In the genomic region with DNA sequence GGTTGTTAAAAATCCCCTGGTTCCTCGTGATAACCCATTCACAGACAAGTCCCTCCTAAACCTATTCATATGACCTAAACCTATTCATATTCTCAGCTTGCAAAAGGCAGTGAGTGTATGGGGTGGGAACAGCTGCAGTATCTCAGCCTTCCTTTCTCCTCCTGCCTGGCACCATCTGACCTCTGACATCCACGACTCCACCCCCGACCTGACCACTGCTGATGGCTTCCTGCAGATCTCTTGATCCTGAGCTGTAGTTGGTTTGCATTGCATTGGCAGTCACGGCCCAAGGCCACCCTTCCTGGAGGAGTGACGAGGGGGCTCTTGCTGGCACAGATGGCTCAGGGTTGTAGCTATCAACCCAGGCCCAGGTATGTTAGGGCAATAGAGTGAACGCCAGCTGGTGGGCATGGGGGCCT, we compare ENCODE assay signal across 11 cellular contexts.
A peak's percentile ranks its signal among the peaks of the same experiment; 100 is the strongest.
DNase-seq lines count a peak whose midpoint lies in the region; ATAC-seq, FAIRE-seq and TF ChIP-seq lines count a peak whose summit lies in the region.
"Had no signal": no experiment of that assay in that cellular context is flagged by ENCODE, and none has a peak within 500 bp of the region (broad histone marks: within the 10 kb centered on the region; RNA-seq: fewer than 3 reads in every experiment).

No MANE protein-coding gene starts in this region.

- H3K4me3 Mint-ChIP-seq in type B pancreatic cell (peak overlapping the region; percentile 7), WTC11 (no peak overlapping the region)
- no peak overlapping the region for H3K4me3 Mint-ChIP-seq in activated CD4-positive, alpha-beta memory T cell treated with anti-CD3 and anti-CD28 coated beads, Interleukin-2, amount 10 ng/mL, durations not matched to agents 7 days and 5 days
- H3K4me3 Mint-ChIP-seq: T-helper 2 cell treated with Interferon-gamma antibody and Interleukin-4, amounts not matched to agents 5 μg/mL and 100 μg/mL, for 36 hours had no signal

- peaks cover 68% of the 10 kb centered on the region for H3K4me1 ChIP-seq in adipocyte (ENCODE audit: control insufficient read depth, insufficient read depth, low read length)

- DNase-seq in HTR-8/SVneo (ENCODE audit: insufficient read length, low spot score), result no peak
- DNase-seq in adipocyte (ENCODE audit: low read depth), result no peak
- DNase-seq in myocyte (ENCODE audit: low read depth), result peak; percentile 67
- DNase-seq in type B pancreatic cell (ENCODE audit: extremely low spot score, unreplicated experiment), result no peak
- no peak for DNase-seq in activated naive CD4-positive, alpha-beta T cell treated with anti-CD3 and anti-CD28 coated beads, Interleukin-2, amount 50 U/mL, for 72 hours (ENCODE audit: low spot score in 2 of 2)
- no peak for DNase-seq in WTC11 (ENCODE audit: low spot score)
- no peak for DNase-seq in activated CD4-positive, alpha-beta memory T cell treated with anti-CD3 and anti-CD28 coated beads, Interleukin-2, amount 10 ng/mL, durations not matched to agents 7 days and 5 days
- DNase-seq: activated effector memory CD4-positive, alpha-beta T cell treated with anti-CD3 and anti-CD28 coated beads, Interleukin-2, amount 50 U/mL, for 16 hours; NCI-H1048; stimulated activated naive CD4-positive, alpha-beta T cell treated with Interleukin-2 at 50 U/mL for 16 hours had no signal

- TF ChIP-seq CTCF in type B pancreatic cell (conservative IDR thresholded peaks at IDR 0.05) (no peak), WTC11 (IDR thresholded peaks at IDR 0.05) (no peak)

- H3K4me3 ChIP-seq in adipocyte (ENCODE audit: low read length), result no peak overlapping the region

- H3K36me3 Mint-ChIP-seq in type B pancreatic cell (peaks cover 19% of the 10 kb centered on the region), WTC11 (peaks cover 23% of the 10 kb centered on the region)
- no peaks in the 10 kb centered on the region for H3K36me3 Mint-ChIP-seq in activated naive CD4-positive, alpha-beta T cell treated with anti-CD3 and anti-CD28 coated beads, Interleukin-2, amount 50 U/mL, for 72 hours
- no peaks in the 10 kb centered on the region for H3K36me3 Mint-ChIP-seq in activated CD4-positive, alpha-beta memory T cell treated with anti-CD3 and anti-CD28 coated beads, Interleukin-2, amount 10 ng/mL, durations not matched to agents 7 days and 5 days (ENCODE audit: low read depth)

- no peak for ATAC-seq in activated naive CD4-positive, alpha-beta T cell treated with anti-CD3 and anti-CD28 coated beads, Interleukin-2, amount 50 U/mL, for 72 hours
- no peak for ATAC-seq in WTC11

- H3K9me3 ChIP-seq in adipocyte (ENCODE audit: control insufficient read depth, low read length), result no peaks in the 10 kb centered on the region

- CTCF ChIA-PET in WTC11 (lab: Charles Lee), result interaction anchor here (0.6 to 1.3 kb wide), 3 partner anchors 24 to 224 kb away, joined by 4 to 5 read pairs (median 4); no protein-coding TSS in a partner anchor
- CTCF ChIA-PET in activated CD4-positive, alpha-beta memory T cell treated with anti-CD3 and anti-CD28 coated beads, Interleukin-2, amount 10 ng/mL, durations not matched to agents 7 days and 5 days (lab: Charles Lee), result no interaction called here

- no peaks in the 10 kb centered on the region for H3K27me3 ChIP-seq in adipocyte (replicated peaks; ENCODE audit: control insufficient read depth, insufficient read depth, low read length)

- H3K36me3 ChIP-seq in adipocyte (ENCODE audit: control insufficient read depth, insufficient read depth, low read length, severe bottlenecking), result no peaks in the 10 kb centered on the region

- H3K9me3 Mint-ChIP-seq in type B pancreatic cell (no peaks in the 10 kb centered on the region), WTC11 (peaks cover 7% of the 10 kb centered on the region)
- no peaks in the 10 kb centered on the region for H3K9me3 Mint-ChIP-seq in activated naive CD4-positive, alpha-beta T cell treated with anti-CD3 and anti-CD28 coated beads, Interleukin-2, amount 50 U/mL, for 72 hours
- H3K9me3 Mint-ChIP-seq in activated CD4-positive, alpha-beta memory T cell treated with anti-CD3 and anti-CD28 coated beads, Interleukin-2, amount 10 ng/mL, durations not matched to agents 7 days and 5 days, result no peaks in the 10 kb centered on the region
- H3K9me3 Mint-ChIP-seq: T-helper 2 cell treated with Interferon-gamma antibody and Interleukin-4, amounts not matched to agents 5 μg/mL and 100 μg/mL, for 36 hours had no signal

- POLR2A ChIA-PET in WTC11 (lab: Charles Lee), result no interaction called here
- POLR2A ChIA-PET in activated CD4-positive, alpha-beta memory T cell treated with anti-CD3 and anti-CD28 coated beads, Interleukin-2, amount 10 ng/mL, durations not matched to agents 7 days and 5 days (lab: Charles Lee), result no interaction called here

- peaks cover 13% of the 10 kb centered on the region for H3K27me3 Mint-ChIP-seq in type B pancreatic cell
- no peaks in the 10 kb centered on the region for H3K27me3 Mint-ChIP-seq in WTC11 (ENCODE audit: low read depth)
- no peaks in the 10 kb centered on the region for H3K27me3 Mint-ChIP-seq in activated CD4-positive, alpha-beta memory T cell treated with anti-CD3 and anti-CD28 coated beads, Interleukin-2, amount 10 ng/mL, durations not matched to agents 7 days and 5 days

- H3K4me1 Mint-ChIP-seq in type B pancreatic cell (ENCODE audit: unreplicated experiment), result peaks cover 56% of the 10 kb centered on the region
- peaks cover 27% of the 10 kb centered on the region for H3K4me1 Mint-ChIP-seq in WTC11
- H3K4me1 Mint-ChIP-seq in activated CD4-positive, alpha-beta memory T cell treated with anti-CD3 and anti-CD28 coated beads, Interleukin-2, amount 10 ng/mL, durations not matched to agents 7 days and 5 days, result no peaks in the 10 kb centered on the region

- H3K27ac Mint-ChIP-seq in type B pancreatic cell (peak overlapping the region; percentile 56), WTC11 (no peak overlapping the region)
- H3K27ac Mint-ChIP-seq in activated naive CD4-positive, alpha-beta T cell treated with anti-CD3 and anti-CD28 coated beads, Interleukin-2, amount 50 U/mL, for 72 hours, result no peak overlapping the region
- H3K27ac Mint-ChIP-seq in activated CD4-positive, alpha-beta memory T cell treated with anti-CD3 and anti-CD28 coated beads, Interleukin-2, amount 10 ng/mL, durations not matched to agents 7 days and 5 days, result no peak overlapping the region
- H3K27ac Mint-ChIP-seq: T-helper 2 cell treated with Interferon-gamma antibody and Interleukin-4, amounts not matched to agents 5 μg/mL and 100 μg/mL, for 36 hours had no signal

- H3K9ac ChIP-seq in adipocyte (ENCODE audit: low read length), result peak overlapping the region; percentile 9

- FAIRE-seq in HTR-8/SVneo (lab: Jason Lieb, UNC), result peak; percentile 59

TF ChIP-seq in WTC11, 78 proteins besides CTCF, POLR2A, EP300 and RAD21 (continues in another document):
- no peak for TF ChIP-seq JUN (CRISPR knock-in tag; IDR thresholded peaks at IDR 0.05)
- TF ChIP-seq GRHL2 (CRISPR knock-in tag; IDR thresholded peaks at IDR 0.05; ENCODE audit: insufficient replicate concordance, severe bottlenecking), result no peak
- TF ChIP-seq GABPB1 (CRISPR knock-in tag; IDR thresholded peaks at IDR 0.05), result no peak
- TF ChIP-seq, protein P1, sequence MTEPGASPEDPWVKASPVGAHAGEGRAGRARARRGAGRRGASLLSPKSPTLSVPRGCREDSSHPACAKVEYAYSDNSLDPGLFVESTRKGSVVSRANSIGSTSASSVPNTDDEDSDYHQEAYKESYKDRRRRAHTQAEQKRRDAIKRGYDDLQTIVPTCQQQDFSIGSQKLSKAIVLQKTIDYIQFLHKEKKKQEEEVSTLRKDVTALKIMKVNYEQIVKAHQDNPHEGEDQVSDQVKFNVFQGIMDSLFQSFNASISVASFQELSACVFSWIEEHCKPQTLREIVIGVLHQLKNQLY (CRISPR knock-in tag; IDR thresholded peaks at IDR 0.05), result no peak
- TF ChIP-seq ZNF232 (CRISPR knock-in tag; IDR thresholded peaks at IDR 0.05), result no peak
- no peak for TF ChIP-seq SMAD3 (CRISPR knock-in tag; IDR thresholded peaks at IDR 0.05; ENCODE audit: borderline replicate concordance)
- no peak for TF ChIP-seq CREB1 (CRISPR knock-in tag; IDR thresholded peaks at IDR 0.05)
- TF ChIP-seq KAT7 (CRISPR knock-in tag; IDR thresholded peaks at IDR 0.05; ENCODE audit: borderline replicate concordance), result no peak
- TF ChIP-seq, protein P2, sequence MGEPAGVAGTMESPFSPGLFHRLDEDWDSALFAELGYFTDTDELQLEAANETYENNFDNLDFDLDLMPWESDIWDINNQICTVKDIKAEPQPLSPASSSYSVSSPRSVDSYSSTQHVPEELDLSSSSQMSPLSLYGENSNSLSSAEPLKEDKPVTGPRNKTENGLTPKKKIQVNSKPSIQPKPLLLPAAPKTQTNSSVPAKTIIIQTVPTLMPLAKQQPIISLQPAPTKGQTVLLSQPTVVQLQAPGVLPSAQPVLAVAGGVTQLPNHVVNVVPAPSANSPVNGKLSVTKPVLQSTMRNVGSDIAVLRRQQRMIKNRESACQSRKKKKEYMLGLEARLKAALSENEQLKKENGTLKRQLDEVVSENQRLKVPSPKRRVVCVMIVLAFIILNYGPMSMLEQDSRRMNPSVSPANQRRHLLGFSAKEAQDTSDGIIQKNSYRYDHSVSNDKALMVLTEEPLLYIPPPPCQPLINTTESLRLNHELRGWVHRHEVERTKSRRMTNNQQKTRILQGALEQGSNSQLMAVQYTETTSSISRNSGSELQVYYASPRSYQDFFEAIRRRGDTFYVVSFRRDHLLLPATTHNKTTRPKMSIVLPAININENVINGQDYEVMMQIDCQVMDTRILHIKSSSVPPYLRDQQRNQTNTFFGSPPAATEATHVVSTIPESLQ (CRISPR knock-in tag; IDR thresholded peaks at IDR 0.05), result no peak
- no peak for TF ChIP-seq NFATC4 (CRISPR knock-in tag; IDR thresholded peaks at IDR 0.05)
- TF ChIP-seq ZSCAN18 (CRISPR knock-in tag; IDR thresholded peaks at IDR 0.05), result no peak
- TF ChIP-seq IRF1 (CRISPR knock-in tag; IDR thresholded peaks at IDR 0.05), result no peak
